ENCODE assay signal across 26 cellular contexts in genomic region chr12:79162948-79163347, GRCh38.
DNase-seq lines count a peak whose midpoint lies in the region; ATAC-seq and TF ChIP-seq lines count a peak whose summit lies in the region.
"Had no signal": no experiment of that assay in that cellular context is flagged by ENCODE, and none has a peak within 500 bp of the region (broad histone marks: within the 10 kb centered on the region; RNA-seq: fewer than 3 reads in every experiment).

No MANE protein-coding gene starts in this region.

- no peaks in the 10 kb centered on the region for H3K36me3 Mint-ChIP-seq in nephron progenitor cell (ENCODE audit: low read depth)
- H3K36me3 Mint-ChIP-seq: type B pancreatic cell had no signal

- ATAC-seq in GM18909 (IDR thresholded peaks at IDR 0.05; ENCODE audit: poor library complexity, unreplicated experiment) = peak; percentile 49
- peak; percentile 51 for ATAC-seq in HG02798 (IDR thresholded peaks at IDR 0.05; ENCODE audit: poor library complexity, unreplicated experiment)
- no peak for ATAC-seq in GM21447 (IDR thresholded peaks at IDR 0.05; ENCODE audit: unreplicated experiment)
- ATAC-seq: activated CD4-positive, alpha-beta T cell treated with anti-CD3 and anti-CD28 coated beads for 36 hours; activated naive CD8-positive, alpha-beta T cell treated with anti-CD3 and anti-CD28 coated beads, Interleukin-2, amount 50 U/mL, for 24 hours; body of pancreas; HepG2; left colon; sciatic nerve had no signal

- H3K4me1 Mint-ChIP-seq in nephron progenitor cell = peaks cover 4% of the 10 kb centered on the region
- H3K4me1 Mint-ChIP-seq: activated CD4-positive, alpha-beta T cell treated with anti-CD3 and anti-CD28 coated beads for 36 hours; activated naive CD8-positive, alpha-beta T cell treated with anti-CD3 and anti-CD28 coated beads, Interleukin-2, amount 50 U/mL, for 24 hours had no signal

- TF ChIP-seq CTCF in nephron progenitor cell (IDR thresholded peaks at IDR 0.05) = no peak

- H3K4me3 Mint-ChIP-seq in nephron progenitor cell = no peak overlapping the region
- H3K4me3 Mint-ChIP-seq: activated CD4-positive, alpha-beta T cell treated with anti-CD3 and anti-CD28 coated beads for 36 hours; activated naive CD8-positive, alpha-beta T cell treated with anti-CD3 and anti-CD28 coated beads, Interleukin-2, amount 50 U/mL, for 24 hours; type B pancreatic cell had no signal

- peak overlapping the region; percentile 43 for H3K27ac Mint-ChIP-seq in nephron progenitor cell
- H3K27ac Mint-ChIP-seq: activated CD4-positive, alpha-beta T cell treated with anti-CD3 and anti-CD28 coated beads for 36 hours; activated naive CD8-positive, alpha-beta T cell treated with anti-CD3 and anti-CD28 coated beads, Interleukin-2, amount 50 U/mL, for 24 hours; type B pancreatic cell had no signal

- no peaks in the 10 kb centered on the region for H3K27me3 Mint-ChIP-seq in nephron progenitor cell (ENCODE audit: low read depth, poor library complexity)
- H3K27me3 Mint-ChIP-seq: activated CD4-positive, alpha-beta T cell treated with anti-CD3 and anti-CD28 coated beads for 36 hours; activated naive CD8-positive, alpha-beta T cell treated with anti-CD3 and anti-CD28 coated beads, Interleukin-2, amount 50 U/mL, for 24 hours; type B pancreatic cell had no signal

- DNase-seq in RKO (ENCODE audit: low spot score) (peak; percentile 5), nephron progenitor cell (no peak), mucosa of gallbladder (ENCODE audit: low spot score) (no peak)
- no peak for DNase-seq in activated CD4-positive, alpha-beta T cell treated with anti-CD3 and anti-CD28 coated beads, Interleukin-2, amount 50 U/mL, for 48 hours
- DNase-seq: activated CD4-positive, alpha-beta T cell treated with anti-CD3 and anti-CD28 coated beads for 36 hours; activated CD8-positive, alpha-beta memory T cell treated with anti-CD3 and anti-CD28 coated beads for 24 hours; activated gamma-delta T cell; activated naive CD8-positive, alpha-beta T cell treated with anti-CD3 and anti-CD28 coated beads, Interleukin-2, amount 50 U/mL, for 24 hours; body of pancreas; Calu3; DND-41; hippocampal formation; left colon; NCI-H1694; NCI-H526; posterior cingulate gyrus; SK-N-SH; stimulated activated CD4-positive, alpha-beta T cell treated with anti-CD3 and anti-CD28 coated beads, Interleukin-12 subunit alpha, Interleukin-12 subunit beta, amount 100 ng/mL, for 4 hours; stimulated activated CD4-positive, alpha-beta T cell treated with anti-CD3 and anti-CD28 coated beads, Interleukin-4, amount 100 ng/mL, for 1 hour; T-helper 2 cell had no signal

- H3K9me3 Mint-ChIP-seq in nephron progenitor cell = no peaks in the 10 kb centered on the region
- H3K9me3 Mint-ChIP-seq: activated naive CD8-positive, alpha-beta T cell treated with anti-CD3 and anti-CD28 coated beads, Interleukin-2, amount 50 U/mL, for 24 hours; type B pancreatic cell had no signal
